2 cellular contexts compared by ENCODE assay signal in the genomic region with DNA sequence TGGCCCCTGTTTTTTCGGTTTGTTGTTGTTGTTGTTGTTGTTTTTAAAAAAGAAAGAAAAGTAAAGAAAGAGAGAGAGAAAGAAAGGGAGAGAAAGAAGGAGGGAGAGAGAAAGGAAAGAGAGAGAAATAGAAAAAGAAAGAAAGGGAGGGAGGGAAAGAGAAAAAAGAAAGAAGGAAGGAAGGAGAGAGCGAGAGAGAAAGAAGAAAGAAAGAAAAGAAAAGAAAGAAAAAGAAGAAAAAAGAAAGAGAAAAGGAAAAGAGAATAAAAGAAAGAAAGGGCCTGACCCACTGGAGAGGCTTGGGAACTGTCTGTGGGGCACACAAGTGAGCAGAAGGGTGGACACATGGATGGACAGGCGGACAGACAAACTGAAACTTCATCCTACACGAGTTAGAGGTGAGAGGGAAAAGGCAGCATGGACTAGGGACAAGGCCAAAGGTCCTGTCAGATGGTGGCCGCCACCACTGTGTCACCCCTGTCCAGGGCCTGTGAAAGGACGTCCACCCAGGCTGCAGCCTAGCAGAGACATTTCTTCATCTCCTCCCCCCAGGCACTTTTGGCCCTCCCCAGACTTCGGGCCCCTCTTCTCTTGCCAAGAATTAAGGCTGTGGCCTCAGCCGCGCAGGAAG.
TF ChIP-seq lines count a peak whose summit lies in the region.

No MANE protein-coding gene starts in this region.

TF ChIP-seq in GM23338, 12 proteins besides CTCF, POLR2A, EP300 and RAD21:
- TF ChIP-seq ZNF114 (CRISPR knock-in tag; IDR thresholded peaks at IDR 0.05) (no peak), CREB1 (CRISPR knock-in tag; IDR thresholded peaks at IDR 0.05; ENCODE audit: low read depth) (no peak), EZH2phosphoT487 (IDR thresholded peaks at IDR 0.05; ENCODE audit: unreplicated experiment) (no peak), EZH2 (IDR thresholded peaks at IDR 0.05; ENCODE audit: low read depth, unreplicated experiment) (no peak), JUNB (IDR thresholded peaks at IDR 0.05; ENCODE audit: unreplicated experiment) (no peak), ZNF331 (CRISPR knock-in tag; IDR thresholded peaks at IDR 0.05; ENCODE audit: low read depth) (no peak), POLR2AphosphoS5 (IDR thresholded peaks at IDR 0.05; ENCODE audit: low read depth) (no peak), STAT1 (IDR thresholded peaks at IDR 0.05; ENCODE audit: unreplicated experiment) (no peak)
- TF ChIP-seq, protein P1, sequence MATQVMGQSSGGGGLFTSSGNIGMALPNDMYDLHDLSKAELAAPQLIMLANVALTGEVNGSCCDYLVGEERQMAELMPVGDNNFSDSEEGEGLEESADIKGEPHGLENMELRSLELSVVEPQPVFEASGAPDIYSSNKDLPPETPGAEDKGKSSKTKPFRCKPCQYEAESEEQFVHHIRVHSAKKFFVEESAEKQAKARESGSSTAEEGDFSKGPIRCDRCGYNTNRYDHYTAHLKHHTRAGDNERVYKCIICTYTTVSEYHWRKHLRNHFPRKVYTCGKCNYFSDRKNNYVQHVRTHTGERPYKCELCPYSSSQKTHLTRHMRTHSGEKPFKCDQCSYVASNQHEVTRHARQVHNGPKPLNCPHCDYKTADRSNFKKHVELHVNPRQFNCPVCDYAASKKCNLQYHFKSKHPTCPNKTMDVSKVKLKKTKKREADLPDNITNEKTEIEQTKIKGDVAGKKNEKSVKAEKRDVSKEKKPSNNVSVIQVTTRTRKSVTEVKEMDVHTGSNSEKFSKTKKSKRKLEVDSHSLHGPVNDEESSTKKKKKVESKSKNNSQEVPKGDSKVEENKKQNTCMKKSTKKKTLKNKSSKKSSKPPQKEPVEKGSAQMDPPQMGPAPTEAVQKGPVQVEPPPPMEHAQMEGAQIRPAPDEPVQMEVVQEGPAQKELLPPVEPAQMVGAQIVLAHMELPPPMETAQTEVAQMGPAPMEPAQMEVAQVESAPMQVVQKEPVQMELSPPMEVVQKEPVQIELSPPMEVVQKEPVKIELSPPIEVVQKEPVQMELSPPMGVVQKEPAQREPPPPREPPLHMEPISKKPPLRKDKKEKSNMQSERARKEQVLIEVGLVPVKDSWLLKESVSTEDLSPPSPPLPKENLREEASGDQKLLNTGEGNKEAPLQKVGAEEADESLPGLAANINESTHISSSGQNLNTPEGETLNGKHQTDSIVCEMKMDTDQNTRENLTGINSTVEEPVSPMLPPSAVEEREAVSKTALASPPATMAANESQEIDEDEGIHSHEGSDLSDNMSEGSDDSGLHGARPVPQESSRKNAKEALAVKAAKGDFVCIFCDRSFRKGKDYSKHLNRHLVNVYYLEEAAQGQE (IDR thresholded peaks at IDR 0.05; ENCODE audit: unreplicated experiment), result no peak
TF ChIP-seq in GM23338: peak in this region for 0.

TF ChIP-seq in HepG2, 621 proteins besides CTCF, POLR2A, EP300 and RAD21 (continues in another document):
- TF ChIP-seq PRPF4 (IDR thresholded peaks at IDR 0.05; ENCODE audit: low read depth, low read length, poor library complexity, severe bottlenecking) (no peak), PLRG1 (conservative IDR thresholded peaks at IDR 0.05) (no peak), ZNF430 (CRISPR knock-in tag; IDR thresholded peaks at IDR 0.05) (no peak), FLYWCH1 (CRISPR knock-in tag; IDR thresholded peaks at IDR 0.05) (no peak), NFIB (CRISPR knock-in tag; IDR thresholded peaks at IDR 0.05; ENCODE audit: borderline replicate concordance) (no peak), ZNF224 (CRISPR knock-in tag; IDR thresholded peaks at IDR 0.05) (no peak), TBP (CRISPR knock-in tag; IDR thresholded peaks at IDR 0.05) (no peak), ZNF251 (CRISPR knock-in tag; IDR thresholded peaks at IDR 0.05) (no peak), CCAR2 (optimal IDR thresholded peaks at IDR 0.05; ENCODE audit: low read depth, low read length) (no peak), ZNF879 (CRISPR knock-in tag; IDR thresholded peaks at IDR 0.05) (no peak), ZNF878 (CRISPR knock-in tag; IDR thresholded peaks at IDR 0.05) (no peak), ZNF652 (CRISPR knock-in tag; IDR thresholded peaks at IDR 0.05; ENCODE audit: borderline replicate concordance, low read depth) (no peak), MXD4 (CRISPR knock-in tag; IDR thresholded peaks at IDR 0.05) (peak; percentile 42; the same call in 1 of the 2 replicates), ATF1 (CRISPR knock-in tag; IDR thresholded peaks at IDR 0.05) (no peak), TAF1 (CRISPR knock-in tag; IDR thresholded peaks at IDR 0.05) (0 out of 2 replicates have a peak, but pooled peaks have one; percentile 8), ZNF543 (CRISPR knock-in tag; IDR thresholded peaks at IDR 0.05) (no peak), CEBPG (CRISPR knock-in tag; IDR thresholded peaks at IDR 0.05) (no peak), MED8 (CRISPR knock-in tag; IDR thresholded peaks at IDR 0.05; ENCODE audit: insufficient replicate concordance) (no peak), NAIF1 (CRISPR knock-in tag; IDR thresholded peaks at IDR 0.05; ENCODE audit: borderline replicate concordance) (no peak), PCBP1 (IDR thresholded peaks at IDR 0.05; ENCODE audit: borderline replicate concordance, low read depth, low read length) (no peak), ZNF431 (CRISPR knock-in tag; IDR thresholded peaks at IDR 0.05; ENCODE audit: borderline replicate concordance, low read depth) (no peak), THYN1 (CRISPR knock-in tag; IDR thresholded peaks at IDR 0.05; ENCODE audit: borderline replicate concordance, low read depth) (no peak), PPARG (CRISPR knock-in tag; conservative IDR thresholded peaks at IDR 0.05) (no peak; the same call in 1 of the 2 replicates), MIER2 (CRISPR knock-in tag; IDR thresholded peaks at IDR 0.05) (no peak), GATAD2A (CRISPR knock-in tag; IDR thresholded peaks at IDR 0.05) (no peak), ZNF207 (IDR thresholded peaks at IDR 0.05; ENCODE audit: borderline replicate concordance) (no peak), YY1 (IDR thresholded peaks at IDR 0.05; ENCODE audit: insufficient read depth, insufficient replicate concordance, low read depth, low read length) (no peak), ZFP36 (IDR thresholded peaks at IDR 0.05; ENCODE audit: borderline replicate concordance, low read depth, low read length, partially characterized antibody) (no peak), MED1 (CRISPR knock-in tag; IDR thresholded peaks at IDR 0.05) (no peak), ZNF737 (CRISPR knock-in tag; IDR thresholded peaks at IDR 0.05; ENCODE audit: borderline replicate concordance) (no peak), YEATS4 (CRISPR knock-in tag; IDR thresholded peaks at IDR 0.05; ENCODE audit: borderline replicate concordance) (no peak), FOXA1 (IDR thresholded peaks at IDR 0.05) (no peak), FOXA1 (CRISPR knock-in tag; IDR thresholded peaks at IDR 0.05) (no peak), MAZ (IDR thresholded peaks at IDR 0.05; ENCODE audit: borderline replicate concordance, low read depth, low read length) (no peak), MAZ (CRISPR knock-in tag; IDR thresholded peaks at IDR 0.05; ENCODE audit: low read depth) (0 out of 2 replicates have a peak, but pooled peaks have one; percentile 5), DNMT1 (CRISPR knock-in tag; IDR thresholded peaks at IDR 0.05) (no peak)
- TF ChIP-seq, protein P2, sequence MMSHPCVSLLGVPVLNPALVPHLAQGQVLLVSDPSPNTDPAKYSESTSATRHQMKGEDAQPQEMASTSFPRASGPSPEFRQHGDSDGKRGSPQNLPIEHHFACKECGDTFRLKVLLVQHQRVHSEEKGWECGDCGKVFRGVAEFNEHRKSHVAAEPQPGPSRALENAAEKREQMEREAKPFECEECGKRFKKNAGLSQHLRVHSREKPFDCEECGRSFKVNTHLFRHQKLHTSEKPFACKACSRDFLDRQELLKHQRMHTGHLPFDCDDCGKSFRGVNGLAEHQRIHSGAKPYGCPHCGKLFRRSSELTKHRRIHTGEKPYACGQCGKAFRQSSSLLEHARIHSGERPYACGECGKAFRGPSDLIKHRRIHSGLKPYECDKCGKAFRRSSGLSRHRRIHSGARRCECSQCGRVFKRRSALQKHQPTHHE (CRISPR knock-in tag; IDR thresholded peaks at IDR 0.05; ENCODE audit: borderline replicate concordance), result no peak
- TF ChIP-seq, protein P3, sequence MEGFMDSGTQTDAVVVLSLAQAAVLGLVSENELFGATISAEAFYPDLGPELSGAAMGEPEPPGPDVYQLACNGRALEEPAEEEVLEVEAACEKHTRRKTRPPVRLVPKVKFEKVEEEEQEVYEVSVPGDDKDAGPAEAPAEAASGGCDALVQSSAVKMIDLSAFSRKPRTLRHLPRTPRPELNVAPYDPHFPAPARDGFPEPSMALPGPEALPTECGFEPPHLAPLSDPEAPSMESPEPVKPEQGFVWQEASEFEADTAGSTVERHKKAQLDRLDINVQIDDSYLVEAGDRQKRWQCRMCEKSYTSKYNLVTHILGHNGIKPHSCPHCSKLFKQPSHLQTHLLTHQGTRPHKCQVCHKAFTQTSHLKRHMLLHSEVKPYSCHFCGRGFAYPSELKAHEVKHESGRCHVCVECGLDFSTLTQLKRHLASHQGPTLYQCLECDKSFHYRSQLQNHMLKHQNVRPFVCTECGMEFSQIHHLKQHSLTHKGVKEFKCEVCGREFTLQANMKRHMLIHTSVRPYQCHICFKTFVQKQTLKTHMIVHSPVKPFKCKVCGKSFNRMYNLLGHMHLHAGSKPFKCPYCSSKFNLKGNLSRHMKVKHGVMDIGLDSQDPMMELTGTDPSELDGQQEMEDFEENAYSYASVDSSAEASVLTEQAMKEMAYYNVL (CRISPR knock-in tag; IDR thresholded peaks at IDR 0.05; ENCODE audit: borderline replicate concordance), result peak; percentile 56; the same call in 1 of the 2 replicates
- TF ChIP-seq, protein P4, sequence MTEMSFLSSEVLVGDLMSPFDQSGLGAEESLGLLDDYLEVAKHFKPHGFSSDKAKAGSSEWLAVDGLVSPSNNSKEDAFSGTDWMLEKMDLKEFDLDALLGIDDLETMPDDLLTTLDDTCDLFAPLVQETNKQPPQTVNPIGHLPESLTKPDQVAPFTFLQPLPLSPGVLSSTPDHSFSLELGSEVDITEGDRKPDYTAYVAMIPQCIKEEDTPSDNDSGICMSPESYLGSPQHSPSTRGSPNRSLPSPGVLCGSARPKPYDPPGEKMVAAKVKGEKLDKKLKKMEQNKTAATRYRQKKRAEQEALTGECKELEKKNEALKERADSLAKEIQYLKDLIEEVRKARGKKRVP (CRISPR knock-in tag; IDR thresholded peaks at IDR 0.05), result no peak
- TF ChIP-seq, protein P5, sequence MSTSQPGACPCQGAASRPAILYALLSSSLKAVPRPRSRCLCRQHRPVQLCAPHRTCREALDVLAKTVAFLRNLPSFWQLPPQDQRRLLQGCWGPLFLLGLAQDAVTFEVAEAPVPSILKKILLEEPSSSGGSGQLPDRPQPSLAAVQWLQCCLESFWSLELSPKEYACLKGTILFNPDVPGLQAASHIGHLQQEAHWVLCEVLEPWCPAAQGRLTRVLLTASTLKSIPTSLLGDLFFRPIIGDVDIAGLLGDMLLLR (CRISPR knock-in tag; IDR thresholded peaks at IDR 0.05), result no peak
- TF ChIP-seq, protein P6, sequence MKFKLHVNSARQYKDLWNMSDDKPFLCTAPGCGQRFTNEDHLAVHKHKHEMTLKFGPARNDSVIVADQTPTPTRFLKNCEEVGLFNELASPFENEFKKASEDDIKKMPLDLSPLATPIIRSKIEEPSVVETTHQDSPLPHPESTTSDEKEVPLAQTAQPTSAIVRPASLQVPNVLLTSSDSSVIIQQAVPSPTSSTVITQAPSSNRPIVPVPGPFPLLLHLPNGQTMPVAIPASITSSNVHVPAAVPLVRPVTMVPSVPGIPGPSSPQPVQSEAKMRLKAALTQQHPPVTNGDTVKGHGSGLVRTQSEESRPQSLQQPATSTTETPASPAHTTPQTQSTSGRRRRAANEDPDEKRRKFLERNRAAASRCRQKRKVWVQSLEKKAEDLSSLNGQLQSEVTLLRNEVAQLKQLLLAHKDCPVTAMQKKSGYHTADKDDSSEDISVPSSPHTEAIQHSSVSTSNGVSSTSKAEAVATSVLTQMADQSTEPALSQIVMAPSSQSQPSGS (CRISPR knock-in tag; IDR thresholded peaks at IDR 0.05), result no peak
- TF ChIP-seq, protein P7, sequence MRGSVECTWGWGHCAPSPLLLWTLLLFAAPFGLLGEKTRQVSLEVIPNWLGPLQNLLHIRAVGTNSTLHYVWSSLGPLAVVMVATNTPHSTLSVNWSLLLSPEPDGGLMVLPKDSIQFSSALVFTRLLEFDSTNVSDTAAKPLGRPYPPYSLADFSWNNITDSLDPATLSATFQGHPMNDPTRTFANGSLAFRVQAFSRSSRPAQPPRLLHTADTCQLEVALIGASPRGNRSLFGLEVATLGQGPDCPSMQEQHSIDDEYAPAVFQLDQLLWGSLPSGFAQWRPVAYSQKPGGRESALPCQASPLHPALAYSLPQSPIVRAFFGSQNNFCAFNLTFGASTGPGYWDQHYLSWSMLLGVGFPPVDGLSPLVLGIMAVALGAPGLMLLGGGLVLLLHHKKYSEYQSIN (CRISPR knock-in tag; IDR thresholded peaks at IDR 0.05; ENCODE audit: borderline replicate concordance), result no peak
- TF ChIP-seq, protein P8, sequence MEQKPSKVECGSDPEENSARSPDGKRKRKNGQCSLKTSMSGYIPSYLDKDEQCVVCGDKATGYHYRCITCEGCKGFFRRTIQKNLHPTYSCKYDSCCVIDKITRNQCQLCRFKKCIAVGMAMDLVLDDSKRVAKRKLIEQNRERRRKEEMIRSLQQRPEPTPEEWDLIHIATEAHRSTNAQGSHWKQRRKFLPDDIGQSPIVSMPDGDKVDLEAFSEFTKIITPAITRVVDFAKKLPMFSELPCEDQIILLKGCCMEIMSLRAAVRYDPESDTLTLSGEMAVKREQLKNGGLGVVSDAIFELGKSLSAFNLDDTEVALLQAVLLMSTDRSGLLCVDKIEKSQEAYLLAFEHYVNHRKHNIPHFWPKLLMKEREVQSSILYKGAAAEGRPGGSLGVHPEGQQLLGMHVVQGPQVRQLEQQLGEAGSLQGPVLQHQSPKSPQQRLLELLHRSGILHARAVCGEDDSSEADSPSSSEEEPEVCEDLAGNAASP (CRISPR knock-in tag; IDR thresholded peaks at IDR 0.05; ENCODE audit: borderline replicate concordance), result no peak
- TF ChIP-seq, protein P9, sequence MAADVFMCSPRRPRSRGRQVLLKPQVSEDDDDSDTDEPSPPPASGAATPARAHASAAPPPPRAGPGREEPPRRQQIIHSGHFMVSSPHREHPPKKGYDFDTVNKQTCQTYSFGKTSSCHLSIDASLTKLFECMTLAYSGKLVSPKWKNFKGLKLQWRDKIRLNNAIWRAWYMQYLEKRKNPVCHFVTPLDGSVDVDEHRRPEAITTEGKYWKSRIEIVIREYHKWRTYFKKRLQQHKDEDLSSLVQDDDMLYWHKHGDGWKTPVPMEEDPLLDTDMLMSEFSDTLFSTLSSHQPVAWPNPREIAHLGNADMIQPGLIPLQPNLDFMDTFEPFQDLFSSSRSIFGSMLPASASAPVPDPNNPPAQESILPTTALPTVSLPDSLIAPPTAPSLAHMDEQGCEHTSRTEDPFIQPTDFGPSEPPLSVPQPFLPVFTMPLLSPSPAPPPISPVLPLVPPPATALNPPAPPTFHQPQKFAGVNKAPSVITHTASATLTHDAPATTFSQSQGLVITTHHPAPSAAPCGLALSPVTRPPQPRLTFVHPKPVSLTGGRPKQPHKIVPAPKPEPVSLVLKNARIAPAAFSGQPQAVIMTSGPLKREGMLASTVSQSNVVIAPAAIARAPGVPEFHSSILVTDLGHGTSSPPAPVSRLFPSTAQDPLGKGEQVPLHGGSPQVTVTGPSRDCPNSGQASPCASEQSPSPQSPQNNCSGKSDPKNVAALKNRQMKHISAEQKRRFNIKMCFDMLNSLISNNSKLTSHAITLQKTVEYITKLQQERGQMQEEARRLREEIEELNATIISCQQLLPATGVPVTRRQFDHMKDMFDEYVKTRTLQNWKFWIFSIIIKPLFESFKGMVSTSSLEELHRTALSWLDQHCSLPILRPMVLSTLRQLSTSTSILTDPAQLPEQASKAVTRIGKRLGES (CRISPR knock-in tag; IDR thresholded peaks at IDR 0.05; ENCODE audit: borderline replicate concordance), result no peak
- TF ChIP-seq, protein P10, sequence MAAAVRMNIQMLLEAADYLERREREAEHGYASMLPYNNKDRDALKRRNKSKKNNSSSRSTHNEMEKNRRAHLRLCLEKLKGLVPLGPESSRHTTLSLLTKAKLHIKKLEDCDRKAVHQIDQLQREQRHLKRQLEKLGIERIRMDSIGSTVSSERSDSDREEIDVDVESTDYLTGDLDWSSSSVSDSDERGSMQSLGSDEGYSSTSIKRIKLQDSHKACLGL (CRISPR knock-in tag; IDR thresholded peaks at IDR 0.05), result no peak
